In genomic region chr17:40260528-40260927, GRCh38 we compare ENCODE assay signal across 19 cellular contexts.
"Had no signal": no experiment of that assay in that cellular context is flagged by ENCODE, and none has a peak within 500 bp of the region (broad histone marks: within the 10 kb centered on the region; RNA-seq: fewer than 3 reads in every experiment).

No MANE protein-coding gene starts in this region.

- H3K4me1 ChIP-seq: gastroesophageal sphincter, psoas muscle, stomach, upper lobe of left lung, vagina had no signal

- H3K27ac ChIP-seq: dorsolateral prefrontal cortex, gastroesophageal sphincter, psoas muscle, stomach, tibial artery, upper lobe of left lung, vagina had no signal

- H3K4me1 Mint-ChIP-seq: nephron progenitor cell had no signal

- FAIRE-seq: keratinocyte, small intestine had no signal

- H3K9me3 Mint-ChIP-seq: naive thymus-derived CD4-positive, alpha-beta T cell; nephron progenitor cell had no signal

- H3K4me3 Mint-ChIP-seq: naive thymus-derived CD4-positive, alpha-beta T cell; nephron progenitor cell had no signal

- H3K27me3 ChIP-seq: dorsolateral prefrontal cortex, gastroesophageal sphincter, stomach, tibial artery, upper lobe of left lung, vagina had no signal

- DNase-seq: cortex of kidney; dorsolateral prefrontal cortex; effector CD8-positive, alpha-beta T cell; foreskin fibroblast; glutamatergic neuron; mesendoderm; naive thymus-derived CD4-positive, alpha-beta T cell; nephron progenitor cell; psoas muscle; retina; small intestine; stimulated activated CD4-positive, alpha-beta T cell treated with anti-CD3 and anti-CD28 coated beads, Interleukin-12 subunit alpha, Interleukin-12 subunit beta, amount 100 ng/mL, for 4 hours; stimulated activated naive CD4-positive, alpha-beta T cell; stomach; tibial artery; upper lobe of left lung had no signal

- H3K27me3 Mint-ChIP-seq: naive thymus-derived CD4-positive, alpha-beta T cell had no signal

- H3K9me3 ChIP-seq: gastroesophageal sphincter, psoas muscle, stomach, tibial artery, upper lobe of left lung, vagina had no signal

- H3K4me3 ChIP-seq: dorsolateral prefrontal cortex, gastroesophageal sphincter, psoas muscle, stomach, tibial artery, upper lobe of left lung, vagina had no signal

- ATAC-seq: gastroesophageal sphincter; naive thymus-derived CD4-positive, alpha-beta T cell; psoas muscle had no signal

- H3K27ac Mint-ChIP-seq: nephron progenitor cell had no signal
